ENCODE assay signal across 8 cellular contexts in the genomic region with DNA sequence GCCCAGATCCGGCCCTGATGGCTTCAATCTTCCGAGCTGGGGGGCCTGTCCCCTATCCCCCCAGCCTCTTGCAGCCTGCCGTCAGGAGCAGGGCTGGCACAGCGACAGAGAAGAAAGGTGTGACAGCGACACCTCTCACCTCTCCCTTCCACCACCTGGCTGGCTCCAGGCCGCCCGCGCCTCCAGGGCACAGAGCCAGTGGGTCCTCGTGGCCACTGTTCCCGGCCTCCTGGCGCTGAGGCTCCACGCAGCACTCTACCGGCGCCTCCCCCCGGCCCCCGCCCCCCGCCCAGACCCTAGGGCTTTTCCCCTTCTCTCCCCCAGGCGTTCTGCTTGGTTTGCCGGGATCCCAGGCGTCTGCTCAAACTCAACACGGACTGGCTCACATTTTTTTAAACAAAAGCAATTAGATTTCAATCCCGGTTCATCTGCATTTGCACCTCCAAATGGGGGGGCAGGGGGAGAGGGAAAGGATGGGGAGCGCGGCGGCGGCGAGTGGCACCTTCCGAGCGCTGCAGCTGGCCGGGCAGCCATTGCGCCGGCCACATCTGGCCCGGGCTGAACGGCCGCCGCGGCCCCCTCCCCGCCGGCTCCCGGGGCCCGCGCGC. TPM values are rescaled to one million over a fixed set of nuclear protein-coding genes. Genes with fewer than 3 reads are reported as not detected.
DNase-seq lines count a peak whose midpoint lies in the region; ATAC-seq and TF ChIP-seq lines count a peak whose summit lies in the region.

No MANE protein-coding gene starts in this region.

- H3K27ac ChIP-seq in left ventricle myocardium inferior (replicated peaks) (no peak overlapping the region), tibial artery (no peak overlapping the region)

- H3K4me3 Mint-ChIP-seq in T-helper 17 cell: no peak overlapping the region

- H3K36me3 Mint-ChIP-seq in T-helper 17 cell (ENCODE audit: low read depth): peaks cover 2% of the 10 kb centered on the region

- H3K27ac Mint-ChIP-seq in T-helper 17 cell: no peak overlapping the region

- ATAC-seq in left cardiac atrium: no peak
- no peak for ATAC-seq in T-helper 17 cell

- peaks cover 67% of the 10 kb centered on the region for H3K27me3 Mint-ChIP-seq in T-helper 17 cell

- no peak overlapping the region for H3K9ac ChIP-seq in iPS-15b (ENCODE audit: low read depth, low read length)

- intact Hi-C loops in left ventricle myocardium inferior (cut with micrococcal nuclease) (no loop called here), left cardiac atrium (cut with DNase I) (loop anchor here in 1 of 2 donors (5.0 kb wide), 2 partner anchors 108 to 163 kb away; no protein-coding TSS in a partner anchor), tibial artery (cut with DNase I; ENCODE audit: low total_unique reads) (no loop called here)

- H3K36me3 ChIP-seq in left ventricle myocardium inferior (no peaks in the 10 kb centered on the region), iPS-15b (ENCODE audit: control insufficient read depth, insufficient read depth, low read length) (no peaks in the 10 kb centered on the region), tibial artery (no peaks in the 10 kb centered on the region)

- H3K4me3 ChIP-seq in left ventricle myocardium inferior (peak overlapping the region; percentile 59), iPS-15b (ENCODE audit: low read depth, low read length) (peak overlapping the region; percentile 32), tibial artery (peak overlapping the region; percentile 11 to 21)

- no peak for DNase-seq in left ventricle myocardium inferior
- DNase-seq in left cardiac atrium: no peak
- DNase-seq in NCI-H526 treated with DMSO at 0.1 percent for 48 hours (lab: John Stamatoyannopoulos, UW): peak; percentile 44
- no peak for DNase-seq in tibial artery
- no peak for DNase-seq in DMS153 treated with DMSO at 0.1 percent for 48 hours (lab: John Stamatoyannopoulos, UW; ENCODE audit: unreplicated experiment)
- DNase-seq in T-helper 17 cell: no peak
- DNase-seq in stimulated activated CD4-positive, alpha-beta T cell treated with anti-CD3 and anti-CD28 coated beads, Interleukin-4, amount 100 ng/mL, for 4 hours: no peak

- no peak for TF ChIP-seq CTCF in left ventricle myocardium inferior (IDR thresholded peaks at IDR 0.05; ENCODE audit: borderline replicate concordance)
- TF ChIP-seq CTCF in tibial artery (IDR thresholded peaks at IDR 0.05): no peak

- peaks cover 46% of the 10 kb centered on the region for H3K4me1 ChIP-seq in left ventricle myocardium inferior
- H3K4me1 ChIP-seq in iPS-15b (ENCODE audit: control insufficient read depth, insufficient read depth, low read length): peaks cover 18% of the 10 kb centered on the region
- peaks cover 0 to 53% (median 43%) of the 10 kb centered on the region in 4 donors for H3K4me1 ChIP-seq in tibial artery

- H3K27me3 ChIP-seq in left ventricle myocardium inferior (ENCODE audit: low read depth) (peaks cover 99% of the 10 kb centered on the region), iPS-15b (ENCODE audit: control insufficient read depth, insufficient read depth, low read length) (peaks cover 82% of the 10 kb centered on the region), tibial artery (peaks cover 16 to 98% of the 10 kb centered on the region in 2 donors)

- H3K4me1 Mint-ChIP-seq in T-helper 17 cell: peaks cover 26% of the 10 kb centered on the region

- H3K9me3 ChIP-seq in left ventricle myocardium inferior (replicated peaks) (no peaks in the 10 kb centered on the region), iPS-15b (ENCODE audit: control insufficient read depth, insufficient read depth, low read length) (no peaks in the 10 kb centered on the region), tibial artery (no peaks in the 10 kb centered on the region), T-helper 17 cell (ENCODE audit: control insufficient read depth, low read length, poor library complexity, severe bottlenecking) (no peaks in the 10 kb centered on the region)

RNA-seq across cellular contexts. Expression of gene CBX8, which starts 12.8 kb away (rescaled TPM):
- total RNA-seq in left ventricle myocardium inferior: 7.5 TPM
- 1 to 10 TPM; 4.1 to 5.9 TPM for total RNA-seq in left cardiac atrium
- 1 to 10 TPM; 2.5 to 3.6 TPM for total RNA-seq in T-helper 17 cell

RNA-seq across cellular contexts. Expression of gene CBX4, which starts 29.6 kb away (rescaled TPM):
- total RNA-seq in left ventricle myocardium inferior (28.7 TPM), left cardiac atrium (10 to 100 TPM; 17.9 to 24.2 TPM), T-helper 17 cell (100 to 1,000 TPM; 103 to 110 TPM)

RNA-seq across cellular contexts. Expression of gene CBX2, which starts 31.7 kb away (rescaled TPM):
- total RNA-seq in left ventricle myocardium inferior: 2.6 TPM
- total RNA-seq in left cardiac atrium: 1 to 10 TPM; 3.1 to 3.5 TPM
- under 1 TPM in 1 of 2 donors, not detected in 1; 0.18 TPM for total RNA-seq in T-helper 17 cell
